ENCODE assay signal across 26 cellular contexts in the genomic region with DNA sequence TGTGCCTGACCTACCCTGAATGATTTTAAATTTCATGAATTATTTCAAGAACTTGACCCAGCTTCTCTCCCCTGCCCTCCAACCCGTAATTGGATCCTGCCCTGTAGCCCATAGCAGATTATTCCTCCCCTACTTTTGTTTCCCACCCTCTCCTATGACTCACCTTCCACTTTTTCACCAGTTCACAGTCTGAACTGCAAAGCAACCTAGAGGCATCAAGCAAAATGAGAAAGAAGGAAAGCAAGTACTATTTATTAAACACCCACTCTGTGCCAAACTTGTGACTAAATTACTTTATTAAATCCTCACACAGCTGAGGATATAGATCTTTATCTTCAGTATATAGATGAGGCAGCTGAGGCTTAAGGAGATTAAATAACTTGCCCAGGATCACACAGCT. TPM values are rescaled to one million over a fixed set of nuclear protein-coding genes. Genes with fewer than 3 reads are reported as not detected.
DNase-seq lines count a peak whose midpoint lies in the region; ATAC-seq and TF ChIP-seq lines count a peak whose summit lies in the region.
"Had no signal": no experiment of that assay in that cellular context is flagged by ENCODE, and none has a peak within 500 bp of the region (broad histone marks: within the 10 kb centered on the region; RNA-seq: fewer than 3 reads in every experiment).

No MANE protein-coding gene starts in this region.

- H3K36me3 ChIP-seq in SK-N-SH (replicated peaks in 1 of 2; ENCODE audit: control insufficient read depth in 1 of 2, insufficient read depth in 2 of 2, low read length in 1 of 2) = peaks cover 33 to 77% of the 10 kb centered on the region in 2 experiments

- H3K27ac ChIP-seq in SK-N-SH (ENCODE audit: low read depth in 2 of 2, low read length in 1 of 2) = peak overlapping the region in 1 of 2 experiments; percentile 10; a peak in 1 of 4 replicates
- H3K27ac ChIP-seq: adrenal gland, upper lobe of right lung had no signal

- no peaks in the 10 kb centered on the region for H3K27me3 ChIP-seq in SK-N-SH (ENCODE audit: insufficient read depth)
- H3K27me3 ChIP-seq: adrenal gland, dorsolateral prefrontal cortex, upper lobe of right lung had no signal

- H3K4me2 ChIP-seq in SK-N-SH = no peak overlapping the region

- no peaks in the 10 kb centered on the region for H3K9me3 ChIP-seq in SK-N-SH
- H3K9me3 ChIP-seq: adrenal gland, HAP-1, upper lobe of right lung had no signal

- H4K20me1 ChIP-seq in SK-N-SH (ENCODE audit: insufficient read depth) = no peaks in the 10 kb centered on the region

- no peaks in the 10 kb centered on the region for H3K9me2 ChIP-seq in SK-N-SH

- intact Hi-C loops in Right ventricle myocardium inferior (cut with DNase I) = no loop called here

- no peaks in the 10 kb centered on the region; the same call in 1 of the 2 replicates for H3K79me2 ChIP-seq in SK-N-SH (ENCODE audit: insufficient read depth)

- no peak for TF ChIP-seq CTCF in SK-N-SH (IDR thresholded peaks at IDR 0.05)
- TF ChIP-seq CTCF in choroid plexus epithelial cell (conservative IDR thresholded peaks at IDR 0.05; ENCODE audit: low read depth, low read length) = no peak
- TF ChIP-seq CTCF in retinal pigment epithelial cell (conservative IDR thresholded peaks at IDR 0.05; ENCODE audit: low read depth, low read length) = no peak

- no peak for TF ChIP-seq RAD21 in SK-N-SH (IDR thresholded peaks at IDR 0.05; ENCODE audit: low read length)

- H3F3A ChIP-seq in SK-N-SH (replicated peaks; ENCODE audit: insufficient read depth) = no peaks in the 10 kb centered on the region

- no peak for TF ChIP-seq EP300 in SK-N-SH (IDR thresholded peaks at IDR 0.05; ENCODE audit: borderline replicate concordance in 1 of 2, low read depth in 1 of 2, low read length in 1 of 2)

- H3K4me3 ChIP-seq in SK-N-SH (ENCODE audit: low read depth in 2 of 2, low read length in 1 of 2) = no peak overlapping the region
- no peak overlapping the region for H3K4me3 ChIP-seq in choroid plexus epithelial cell (ENCODE audit: low read depth, low read length)
- no peak overlapping the region for H3K4me3 ChIP-seq in retinal pigment epithelial cell (ENCODE audit: low read length)
- H3K4me3 ChIP-seq: adrenal gland, dorsolateral prefrontal cortex, GM12878, HAP-1, upper lobe of right lung had no signal

- 32% methylated on average over 1 of the region's 1 CpG for whole genome bisulfite sequencing in SK-N-SH (ENCODE audit: low lambda C conversion rate)

- POLR2A ChIA-PET in SK-N-SH (lab: Yijun Ruan, JAX) = no interaction called here

- DNase-seq in SIG-M5 treated with dmso at 0.1 percent for 504 hours (lab: John Stamatoyannopoulos, UW; ENCODE audit: unreplicated experiment) (peak; percentile 17), SIG-M5 (lab: John Stamatoyannopoulos, UW) (no peak), SK-N-SH (no peak), choroid plexus epithelial cell (ENCODE audit: low read depth) (peak; percentile 52), retinal pigment epithelial cell (ENCODE audit: low read depth) (peak; percentile 93), Right ventricle myocardium inferior (ENCODE audit: missing footprints) (no peak), H4 (ENCODE audit: low spot score) (no peak)
- DNase-seq in central memory CD4-positive, alpha-beta T cell = no peak
- DNase-seq: 8988T; activated CD8-positive, alpha-beta T cell treated with anti-CD3 and anti-CD28 coated beads for 36 hours; adrenal gland; CD4-positive, alpha-beta memory T cell; DMS53; dorsolateral prefrontal cortex; NCI-H1105 treated with DMSO at 0.1 percent for 48 hours; NCI-H2029; NCI-H345; nucleus accumbens; OCI-M1; small intestine; stimulated activated CD4-positive, alpha-beta T cell treated with anti-CD3 and anti-CD28 coated beads, Interleukin-2, amount 100 ng/mL, for 24 hours; substantia nigra; upper lobe of right lung had no signal

- no peak overlapping the region for H3K9ac ChIP-seq in SK-N-SH

- H2AFZ ChIP-seq in SK-N-SH (ENCODE audit: low read depth) = no peak overlapping the region

- no peak for ATAC-seq in Right ventricle myocardium inferior
- ATAC-seq: activated CD4-positive, CD25-positive, alpha-beta regulatory T cell treated with anti-CD3 and anti-CD28 coated beads, Interleukin-2, amount 50 U/mL, for 24 hours; activated CD8-positive, alpha-beta T cell treated with anti-CD3 and anti-CD28 coated beads for 36 hours; GM12878; upper lobe of right lung had no signal

- CTCF ChIA-PET in SK-N-SH (lab: Yijun Ruan, JAX) = interaction anchor here (1.6 to 4.9 kb wide), 2 partner anchors 13 to 30 kb away, joined by 4 to 34 read pairs; no protein-coding TSS in a partner anchor

- H3K4me1 ChIP-seq in SK-N-SH (ENCODE audit: control insufficient read depth in 1 of 2, insufficient read depth in 2 of 2, low read depth in 1 of 2, low read length in 1 of 2) = peaks cover 9 to 26% of the 10 kb centered on the region in 2 experiments; a peak in 1 of 4 replicates
- H3K4me1 ChIP-seq: HAP-1, upper lobe of right lung had no signal

TF ChIP-seq in SK-N-SH, 30 proteins besides CTCF, POLR2A, EP300 and RAD21:
- TF ChIP-seq FOSL2 (IDR thresholded peaks at IDR 0.05; ENCODE audit: borderline replicate concordance, low read depth) (peak; percentile 35; the same call in 1 of the 2 replicates), TAF1 (IDR thresholded peaks at IDR 0.05; ENCODE audit: borderline replicate concordance, low read depth, low read length) (no peak), JUND (IDR thresholded peaks at IDR 0.05) (peak; percentile 23; the same call in 1 of the 2 replicates)
- TF ChIP-seq, protein P1, sequence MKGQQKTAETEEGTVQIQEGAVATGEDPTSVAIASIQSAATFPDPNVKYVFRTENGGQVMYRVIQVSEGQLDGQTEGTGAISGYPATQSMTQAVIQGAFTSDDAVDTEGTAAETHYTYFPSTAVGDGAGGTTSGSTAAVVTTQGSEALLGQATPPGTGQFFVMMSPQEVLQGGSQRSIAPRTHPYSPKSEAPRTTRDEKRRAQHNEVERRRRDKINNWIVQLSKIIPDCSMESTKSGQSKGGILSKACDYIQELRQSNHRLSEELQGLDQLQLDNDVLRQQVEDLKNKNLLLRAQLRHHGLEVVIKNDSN (IDR thresholded peaks at IDR 0.05; ENCODE audit: borderline replicate concordance, low read depth) = no peak

RNA-seq across cellular contexts. Expression of a gene that starts 20.7 kb away (rescaled TPM):
- 14.2 and 14.5 TPM in 2 replicates for polyA plus RNA-seq in SK-N-SH (2012; rRNA removed)
- 6.8 and 10.4 TPM in 2 replicates for polyA plus RNA-seq in SK-N-SH (2012; cell fraction: cytosol; rRNA removed)
- 20.5 and 32.0 TPM in 2 replicates for polyA plus RNA-seq in SK-N-SH (2012; cell fraction: nucleus; rRNA removed)
- total RNA-seq in Right ventricle myocardium inferior = 0.62 TPM
- total RNA-seq in H4 (2014; rRNA removed; shearing (Covaris generic)) = 5.9 and 12.1 TPM in 2 replicates

RNA-seq across cellular contexts. Expression of a gene that starts 57.8 kb away (rescaled TPM):
- 1.7 and 2.2 TPM in 2 replicates for polyA plus RNA-seq in SK-N-SH (2012; rRNA removed)
- 1.6 and 1.8 TPM in 2 replicates for polyA plus RNA-seq in SK-N-SH (2012; cell fraction: cytosol; rRNA removed)
- 4.4 and 5.0 TPM in 2 replicates for polyA plus RNA-seq in SK-N-SH (2012; cell fraction: nucleus; rRNA removed)
- 5.3 TPM for total RNA-seq in Right ventricle myocardium inferior
- total RNA-seq in H4 (2014; rRNA removed; shearing (Covaris generic)) = 2.6 and 3.8 TPM in 2 replicates

Comparison
In these comparisons a context has a peak if more than half of its experiments do, and no peak if none do; other contexts are left out.
1. DNase-seq: peak in SIG-M5 treated with dmso at 0.1 percent for 504 hours (single experiment), choroid plexus epithelial cell (single experiment) and retinal pigment epithelial cell (single experiment); none in SIG-M5 (single experiment), SK-N-SH (single experiment), Right ventricle myocardium inferior (single experiment), central memory CD4-positive, alpha-beta T cell (single experiment) and H4 (single experiment).